Comparison of ENCODE assay signal across 8 cellular contexts in genomic region chr12:98514984-98515367, GRCh38. TPM values are rescaled to one million over a fixed set of nuclear protein-coding genes. Genes with fewer than 3 reads are reported as not detected.
DNase-seq lines count a peak whose midpoint lies in the region; ATAC-seq, FAIRE-seq and TF ChIP-seq lines count a peak whose summit lies in the region.

No MANE protein-coding gene starts in this region.

- H3K79me2 ChIP-seq in GM23338 (replicated peaks; ENCODE audit: insufficient read depth): peaks cover 64% of the 10 kb centered on the region

- intact Hi-C loops in Right ventricle myocardium superior (cut with DNase I) (loop anchor here (5.0 kb wide), 1 partner anchor 93 kb away; no protein-coding TSS in a partner anchor), sciatic nerve (cut with DNase I) (loop anchor here (10.0 kb wide), 1 partner anchor 90 kb away; no protein-coding TSS in a partner anchor)

- no peak; the same call in 1 of the 3 replicates for ATAC-seq in GM23338
- peak; percentile 47 for ATAC-seq in Right ventricle myocardium superior (ENCODE audit: poor library complexity)
- peak; percentile 74 for ATAC-seq in sciatic nerve
- no peak for ATAC-seq in GM19455 (IDR thresholded peaks at IDR 0.05; ENCODE audit: unreplicated experiment)

- peaks cover 4% of the 10 kb centered on the region; the same call in 2 of the 3 replicates for H3K9me3 Mint-ChIP-seq in GM23338

- H3K27ac ChIP-seq in GM23338 (ENCODE audit: low read depth) (peak overlapping the region; percentile 100), WERI-Rb-1 (peak overlapping the region; percentile 100)

- peaks cover 21% of the 10 kb centered on the region for H3K4me1 ChIP-seq in GM23338 (ENCODE audit: insufficient read depth)

- peaks cover 6% of the 10 kb centered on the region for H3F3A ChIP-seq in GM23338 (replicated peaks; ENCODE audit: low read depth)

- H3K27ac Mint-ChIP-seq in GM23338: peak overlapping the region; percentile 100

- no peaks in the 10 kb centered on the region for H3K9me2 ChIP-seq in GM23338 (ENCODE audit: insufficient read depth)

- H3K4me3 ChIP-seq in GM23338: peak overlapping the region; percentile 96
- H3K4me3 ChIP-seq in WERI-Rb-1 (ENCODE audit: low read depth, low read length): peak overlapping the region; percentile 99

- H4K20me1 ChIP-seq in GM23338 (replicated peaks; ENCODE audit: insufficient read depth): peaks cover 29% of the 10 kb centered on the region

- DNase-seq in GM23338 (ENCODE audit: low spot score) (no peak), WERI-Rb-1 (no peak), Right ventricle myocardium superior (no peak), sciatic nerve (ENCODE audit: low spot score) (no peak), frontal cortex (ENCODE audit: low spot score in 2 of 2) (no peak), amniotic stem cell (lab: John Stamatoyannopoulos, UW) (no peak)
- DNase-seq in activated CD4-positive, alpha-beta T cell treated with anti-CD3 and anti-CD28 coated beads for 48 hours: no peak

- H2AFZ ChIP-seq in GM23338: peak overlapping the region; percentile 54; the same call in 1 of the 2 replicates

- H3K27me3 ChIP-seq in GM23338 (ENCODE audit: insufficient read depth): no peaks in the 10 kb centered on the region
- no peaks in the 10 kb centered on the region for H3K27me3 ChIP-seq in WERI-Rb-1 (ENCODE audit: insufficient read depth, low read depth, severe bottlenecking)

- H3K36me3 ChIP-seq in GM23338 (ENCODE audit: insufficient read depth) (no peaks in the 10 kb centered on the region; the same call in 1 of the 2 replicates), WERI-Rb-1 (peaks cover 31% of the 10 kb centered on the region)

- FAIRE-seq in frontal cortex (lab: Jason Lieb, UNC): no peak

- no peaks in the 10 kb centered on the region for H3K9me3 ChIP-seq in WERI-Rb-1 (ENCODE audit: severe bottlenecking)

- peaks cover 17% of the 10 kb centered on the region for H3K27me3 Mint-ChIP-seq in GM23338 (ENCODE audit: insufficient read depth, low read depth, poor library complexity)

- peaks cover 32% of the 10 kb centered on the region for H3K36me3 Mint-ChIP-seq in GM23338 (ENCODE audit: low read depth)

- H3K4me2 ChIP-seq in GM23338: peak overlapping the region; percentile 73

- peaks cover 19% of the 10 kb centered on the region for H3K4me1 Mint-ChIP-seq in GM23338

- peak overlapping the region; percentile 97 for H3K4me3 Mint-ChIP-seq in GM23338

- TF ChIP-seq CTCF in GM23338 (conservative IDR thresholded peaks at IDR 0.05; ENCODE audit: low read depth in 2 of 2): no peak
- no peak for TF ChIP-seq CTCF in WERI-Rb-1 (IDR thresholded peaks at IDR 0.05; ENCODE audit: low read depth, low read length)

TF ChIP-seq in GM23338, 12 proteins besides CTCF, POLR2A, EP300 and RAD21 (continues in another document):
- TF ChIP-seq EZH2phosphoT487 (IDR thresholded peaks at IDR 0.05; ENCODE audit: unreplicated experiment) (no peak), CREB1 (CRISPR knock-in tag; IDR thresholded peaks at IDR 0.05; ENCODE audit: low read depth) (no peak), ETS1 (IDR thresholded peaks at IDR 0.05) (no peak), ZNF462 (CRISPR knock-in tag; IDR thresholded peaks at IDR 0.05) (no peak), REST (IDR thresholded peaks at IDR 0.05; ENCODE audit: unreplicated experiment) (no peak), STAT1 (IDR thresholded peaks at IDR 0.05; ENCODE audit: unreplicated experiment) (no peak), NANOG (IDR thresholded peaks at IDR 0.05; ENCODE audit: borderline replicate concordance) (no peak)

RNA-seq across cellular contexts. Expression of gene TMPO, which starts 0.4 kb away (rescaled TPM):
- total RNA-seq in GM23338 (2014; rRNA removed; shearing (Covaris generic)): 256 and 290 TPM in 2 replicates
- 75.5 and 77.9 TPM in 2 replicates for polyA plus RNA-seq in GM23338 (2016; fragmentation: Nextera tagmentation; extraction: Ambion mirVana)
- 15.2 TPM for total RNA-seq in Right ventricle myocardium superior
- total RNA-seq in sciatic nerve: 54.5 TPM
- 146 TPM for total RNA-seq in frontal cortex

Comparison
In these comparisons a context has a peak if more than half of its experiments do, and no peak if none do; other contexts are left out.
1. ATAC-seq: peak in Right ventricle myocardium superior (single experiment) and sciatic nerve (single experiment); none in GM23338 (single experiment) and GM19455 (single experiment).